In the genomic region with DNA sequence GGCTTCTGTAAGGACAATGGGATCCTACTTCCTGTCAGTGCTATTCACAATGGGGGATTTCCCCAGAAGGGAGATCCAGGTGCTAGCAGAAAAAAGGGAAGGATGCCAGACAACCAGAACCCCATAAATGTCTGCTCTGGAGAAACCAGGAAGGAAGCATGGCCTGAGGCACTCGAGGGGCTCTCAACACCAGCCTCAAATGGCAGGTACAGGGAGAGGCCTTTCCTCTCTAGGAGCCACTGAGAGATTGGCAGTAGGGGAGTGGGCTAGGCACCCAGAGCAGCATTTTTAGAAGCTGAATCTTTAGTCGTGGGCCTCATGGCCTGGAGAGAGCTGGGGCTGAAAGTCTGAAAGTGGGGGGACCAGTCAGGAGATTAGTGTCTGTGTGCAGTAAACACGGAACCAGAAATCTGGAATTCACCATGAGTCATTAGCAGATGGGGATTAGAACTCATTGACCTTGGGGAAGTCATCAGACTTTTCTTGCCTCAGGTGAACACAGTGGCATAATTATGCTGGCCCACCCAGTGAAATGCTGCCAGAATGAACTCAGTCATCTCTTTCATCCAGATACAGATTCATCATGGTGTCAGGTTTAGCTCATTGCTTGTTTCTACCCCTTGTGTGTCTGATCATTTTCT, we compare ENCODE assay signal across 1 cellular context.
TF ChIP-seq lines count a peak whose summit lies in the region.

No MANE protein-coding gene starts in this region.

TF ChIP-seq in HEK293, 187 proteins besides CTCF, POLR2A, EP300 and RAD21 (continued from another document):
- TF ChIP-seq ZNF837 (tag by site-specific recombination; IDR thresholded peaks at IDR 0.05) (no peak), ZNF747 (tag by site-specific recombination; IDR thresholded peaks at IDR 0.05) (no peak)
